Comparison of ENCODE assay signal across 8 cellular contexts in genomic region chr7:82810558-82811259, GRCh38.
DNase-seq lines count a peak whose midpoint lies in the region; TF ChIP-seq lines count a peak whose summit lies in the region.

No MANE protein-coding gene starts in this region.

- no peak overlapping the region for H3K27ac ChIP-seq in coronary artery

- no peak overlapping the region for H3K9ac ChIP-seq in NT2/D1 (ENCODE audit: insufficient read length, low read depth)

- H3K4me1 ChIP-seq in NT2/D1 (ENCODE audit: insufficient read depth, insufficient read length) = no peaks in the 10 kb centered on the region

- DNase-seq in DMS53 treated with DMSO at 0.1 percent for 48 hours (lab: John Stamatoyannopoulos, UW; ENCODE audit: unreplicated experiment) = peak; percentile 80
- peak; percentile 27 for DNase-seq in GM20000 (ENCODE audit: low spot score)
- DNase-seq in HuH-7 (ENCODE audit: low spot score) = peak; percentile 42
- peak; percentile 27 for DNase-seq in NT2/D1 (ENCODE audit: low read depth, low spot score)
- no peak for DNase-seq in coronary artery (ENCODE audit: low spot score)
- peak; percentile 79 for DNase-seq in myocyte (ENCODE audit: low read depth)
- no peak for DNase-seq in activated effector memory CD4-positive, alpha-beta T cell treated with anti-CD3 and anti-CD28 coated beads, Interleukin-2, amount 50 U/mL, for 16 hours
- no peak for DNase-seq in activated naive CD4-positive, alpha-beta T cell treated with anti-CD3 and anti-CD28 coated beads, Interleukin-2, amount 50 U/mL, for 16 hours

- peak; percentile 66 for TF ChIP-seq CTCF in GM20000 (IDR thresholded peaks at IDR 0.05; ENCODE audit: extremely low read depth, missing control alignments)
- peak; percentile 25 for TF ChIP-seq CTCF in coronary artery (IDR thresholded peaks at IDR 0.05)

- H3K36me3 ChIP-seq in NT2/D1 (ENCODE audit: insufficient read depth, insufficient read length, low read length) = no peaks in the 10 kb centered on the region

- H3K4me3 ChIP-seq in NT2/D1 (ENCODE audit: insufficient read length, low read depth) (no peak overlapping the region), coronary artery (no peak overlapping the region)

- no peaks in the 10 kb centered on the region for H3K9me3 ChIP-seq in NT2/D1 (ENCODE audit: insufficient read depth, low read length)

- no peaks in the 10 kb centered on the region for H3K27me3 ChIP-seq in NT2/D1 (ENCODE audit: insufficient read depth, insufficient read length)

Comparison
In these comparisons a context has a peak if more than half of its experiments do, and no peak if none do; other contexts are left out.
1. DNase-seq: peak in DMS53 treated with DMSO at 0.1 percent for 48 hours (single experiment), GM20000 (single experiment), HuH-7 (single experiment), NT2/D1 (single experiment) and myocyte (single experiment); none in coronary artery (single experiment), activated effector memory CD4-positive, alpha-beta T cell treated with anti-CD3 and anti-CD28 coated beads, Interleukin-2, amount 50 U/mL, for 16 hours (single experiment) and activated naive CD4-positive, alpha-beta T cell treated with anti-CD3 and anti-CD28 coated beads, Interleukin-2, amount 50 U/mL, for 16 hours (single experiment).